In genomic region chr9:91148306-91148705, GRCh38 we compare ENCODE assay signal across 17 cellular contexts.
A peak's percentile ranks its signal among the peaks of the same experiment; 100 is the strongest.
DNase-seq lines count a peak whose midpoint lies in the region; ATAC-seq and TF ChIP-seq lines count a peak whose summit lies in the region.
"Had no signal": no experiment of that assay in that cellular context is flagged by ENCODE, and none has a peak within 500 bp of the region (broad histone marks: within the 10 kb centered on the region; RNA-seq: fewer than 3 reads in every experiment).

No MANE protein-coding gene starts in this region.

- H3F3A ChIP-seq in Loucy (ENCODE audit: low read depth), result peaks cover 6% of the 10 kb centered on the region; the same call in 1 of the 2 replicates

- H3K9me3 Mint-ChIP-seq in activated naive CD4-positive, alpha-beta T cell treated with anti-CD3 and anti-CD28 coated beads, Interleukin-2, amount 10 ng/mL, durations not matched to agents 7 days and 5 days, result peaks cover 51% of the 10 kb centered on the region
- H3K9me3 Mint-ChIP-seq in activated naive CD8-positive, alpha-beta T cell (ENCODE audit: low read depth), result peaks cover 6% of the 10 kb centered on the region
- peaks cover 8% of the 10 kb centered on the region for H3K9me3 Mint-ChIP-seq in stimulated activated memory B cell treated with anti-CD40 and anti-IgM and Interleukin-4, amounts not matched to agents 10 μg/mL and 1 μg/mL and 100 μg/mL, for 72 hours

- peaks cover 60% of the 10 kb centered on the region for H3K4me1 ChIP-seq in Loucy (ENCODE audit: insufficient read depth, low read length, poor library complexity, severe bottlenecking)

- H3K9me3 ChIP-seq in Loucy (ENCODE audit: insufficient read depth, low read depth, low read length), result peaks cover 11% of the 10 kb centered on the region; the same call in 1 of the 2 replicates
- H3K9me3 ChIP-seq: esophagus squamous epithelium, suprapubic skin had no signal

- no peak for TF ChIP-seq CTCF in Loucy (conservative IDR thresholded peaks at IDR 0.05; ENCODE audit: low read length)

- H2AFZ ChIP-seq in Loucy (ENCODE audit: low read length), result no peak overlapping the region
- H2AFZ ChIP-seq: PC-9 had no signal

- peaks cover 4% of the 10 kb centered on the region for H3K27me3 Mint-ChIP-seq in activated naive CD4-positive, alpha-beta T cell treated with anti-CD3 and anti-CD28 coated beads, Interleukin-2, amount 10 ng/mL, durations not matched to agents 7 days and 5 days
- H3K27me3 Mint-ChIP-seq in activated naive CD8-positive, alpha-beta T cell, result no peaks in the 10 kb centered on the region
- H3K27me3 Mint-ChIP-seq in stimulated activated memory B cell treated with anti-CD40 and anti-IgM and Interleukin-4, amounts not matched to agents 10 μg/mL and 1 μg/mL and 100 μg/mL, for 72 hours, result no peaks in the 10 kb centered on the region

- H3K79me2 ChIP-seq in Loucy (ENCODE audit: insufficient read depth, low read length), result no peaks in the 10 kb centered on the region

- peak overlapping the region; percentile 83 for H3K27ac Mint-ChIP-seq in activated naive CD4-positive, alpha-beta T cell treated with anti-CD3 and anti-CD28 coated beads, Interleukin-2, amount 10 ng/mL, durations not matched to agents 7 days and 5 days
- H3K27ac Mint-ChIP-seq in activated naive CD8-positive, alpha-beta T cell, result peak overlapping the region; percentile 97
- H3K27ac Mint-ChIP-seq in stimulated activated memory B cell treated with anti-CD40 and anti-IgM and Interleukin-4, amounts not matched to agents 10 μg/mL and 1 μg/mL and 100 μg/mL, for 72 hours, result peak overlapping the region; percentile 96

- peak overlapping the region; percentile 33 for H3K9ac ChIP-seq in Loucy (ENCODE audit: low read depth, low read length, poor library complexity, severe bottlenecking)

- no peak for TF ChIP-seq POLR2A in erythroblast (IDR thresholded peaks at IDR 0.05; ENCODE audit: low read length)

- CTCF ChIA-PET in activated naive CD4-positive, alpha-beta T cell treated with anti-CD3 and anti-CD28 coated beads, Interleukin-2, amount 10 ng/mL, durations not matched to agents 7 days and 5 days (lab: Charles Lee), result interaction anchor here (1.5 kb wide), 1 partner anchor 278 kb away, joined by 4 read pairs; no protein-coding TSS in a partner anchor

- peak; percentile 41 for ATAC-seq in stimulated activated memory B cell treated with anti-CD40 and anti-IgM and Interleukin-4, amounts not matched to agents 10 μg/mL and 1 μg/mL and 100 μg/mL, for 72 hours

- H3K4me2 ChIP-seq in Loucy (ENCODE audit: low read depth, low read length, poor library complexity, severe bottlenecking), result peak overlapping the region; percentile 6
- H3K4me2 ChIP-seq: PC-9 had no signal

- H3K36me3 ChIP-seq in Loucy (ENCODE audit: insufficient read depth, low read length), result no peaks in the 10 kb centered on the region
- H3K36me3 ChIP-seq: esophagus squamous epithelium, suprapubic skin had no signal

- no peak for DNase-seq in activated naive CD4-positive, alpha-beta T cell treated with anti-CD3 and anti-CD28 coated beads, Interleukin-2, amount 10 ng/mL, durations not matched to agents 7 days and 5 days
- no peak for DNase-seq in activated naive CD4-positive, alpha-beta T cell treated with anti-CD3 and anti-CD28 coated beads, Interleukin-2, amount 50 U/mL, for 16 hours
- DNase-seq in erythroblast (lab: John Stamatoyannopoulos, UW) (no peak), amygdala (lab: John Stamatoyannopoulos, UW) (no peak)
- DNase-seq in activated effector memory CD4-positive, alpha-beta T cell treated with anti-CD3 and anti-CD28 coated beads, Interleukin-2, amount 50 U/mL, for 16 hours, result no peak
- DNase-seq: activated CD8-positive, alpha-beta memory T cell treated with anti-CD3 and anti-CD28 coated beads for 24 hours; esophagus squamous epithelium; glutamatergic neuron; NCI-H1092; NCI-H2081 treated with DMSO at 0.1 percent for 48 hours; NCI-H526 had no signal

- H3K36me3 Mint-ChIP-seq in activated naive CD4-positive, alpha-beta T cell treated with anti-CD3 and anti-CD28 coated beads, Interleukin-2, amount 10 ng/mL, durations not matched to agents 7 days and 5 days, result peaks cover 77% of the 10 kb centered on the region
- H3K36me3 Mint-ChIP-seq in activated naive CD8-positive, alpha-beta T cell, result peaks cover 8% of the 10 kb centered on the region
- peaks cover 6% of the 10 kb centered on the region for H3K36me3 Mint-ChIP-seq in stimulated activated memory B cell treated with anti-CD40 and anti-IgM and Interleukin-4, amounts not matched to agents 10 μg/mL and 1 μg/mL and 100 μg/mL, for 72 hours

- H3K4me3 Mint-ChIP-seq in activated naive CD4-positive, alpha-beta T cell treated with anti-CD3 and anti-CD28 coated beads, Interleukin-2, amount 10 ng/mL, durations not matched to agents 7 days and 5 days, result no peak overlapping the region
- peak overlapping the region; percentile 76 for H3K4me3 Mint-ChIP-seq in activated naive CD8-positive, alpha-beta T cell
- H3K4me3 Mint-ChIP-seq in stimulated activated memory B cell treated with anti-CD40 and anti-IgM and Interleukin-4, amounts not matched to agents 10 μg/mL and 1 μg/mL and 100 μg/mL, for 72 hours, result peak overlapping the region; percentile 55

- peaks cover 81% of the 10 kb centered on the region for H3K4me1 Mint-ChIP-seq in activated naive CD4-positive, alpha-beta T cell treated with anti-CD3 and anti-CD28 coated beads, Interleukin-2, amount 10 ng/mL, durations not matched to agents 7 days and 5 days
- H3K4me1 Mint-ChIP-seq in activated naive CD8-positive, alpha-beta T cell (ENCODE audit: low read depth), result peaks cover 72% of the 10 kb centered on the region
- H3K4me1 Mint-ChIP-seq in stimulated activated memory B cell treated with anti-CD40 and anti-IgM and Interleukin-4, amounts not matched to agents 10 μg/mL and 1 μg/mL and 100 μg/mL, for 72 hours, result peaks cover 78% of the 10 kb centered on the region

- H4K20me1 ChIP-seq in Loucy (ENCODE audit: insufficient read depth, low read length, poor library complexity, severe bottlenecking), result no peaks in the 10 kb centered on the region

- no peak overlapping the region for H3K4me3 ChIP-seq in Loucy (ENCODE audit: low read length, poor library complexity, severe bottlenecking)
- H3K4me3 ChIP-seq: esophagus squamous epithelium, PC-9, SK-N-MC, suprapubic skin had no signal

- H3K27me3 ChIP-seq in Loucy (ENCODE audit: insufficient read depth, low read length, poor library complexity, severe bottlenecking), result no peaks in the 10 kb centered on the region
- H3K27me3 ChIP-seq: esophagus squamous epithelium, suprapubic skin had no signal

- no peaks in the 10 kb centered on the region for H3K9me2 ChIP-seq in Loucy (replicated peaks; ENCODE audit: low read depth, low read length)
